13 cellular contexts compared by ENCODE assay signal in genomic region chr2:68468801-68469200, GRCh38. TPM values are rescaled to one million over a fixed set of nuclear protein-coding genes. Genes with fewer than 3 reads are reported as not detected.
A peak's percentile ranks its signal among the peaks of the same experiment; 100 is the strongest.
DNase-seq lines count a peak whose midpoint lies in the region; ATAC-seq and TF ChIP-seq lines count a peak whose summit lies in the region.
"Had no signal": no experiment of that assay in that cellular context is flagged by ENCODE, and none has a peak within 500 bp of the region (broad histone marks: within the 10 kb centered on the region; RNA-seq: fewer than 3 reads in every experiment).

No MANE protein-coding gene starts in this region.

- TF ChIP-seq CTCF in NB4 (IDR thresholded peaks at IDR 0.05; ENCODE audit: low read depth, low read length) = no peak
- TF ChIP-seq CTCF in endodermal cell (conservative IDR thresholded peaks at IDR 0.05) = no peak
- no peak for TF ChIP-seq CTCF in spleen (IDR thresholded peaks at IDR 0.05 in 8 of 11, conservative IDR thresholded peaks at IDR 0.05 in 3 of 11)

- peak overlapping the region; percentile 96 for H3K4me3 Mint-ChIP-seq in activated T-cell treated with anti-CD3 and anti-CD28 coated beads, Interleukin-2, amount 50 U/mL, for 4 hours
- peak overlapping the region; percentile 97 for H3K4me3 Mint-ChIP-seq in endodermal cell
- H3K4me3 Mint-ChIP-seq in stimulated activated effector memory CD8-positive, alpha-beta T cell treated with anti-CD3 and anti-CD28 coated beads, Interleukin-12 subunit alpha, Interleukin-12 subunit beta, amount 100 ng/mL, for 72 hours = peak overlapping the region; percentile 98

- H3K27me3 ChIP-seq in endodermal cell (ENCODE audit: control insufficient read depth, insufficient read depth, low read length, poor library complexity, severe bottlenecking) (no peaks in the 10 kb centered on the region), spleen (replicated peaks in 1 of 7) (no peaks in the 10 kb centered on the region)
- no peaks in the 10 kb centered on the region for H3K27me3 ChIP-seq in effector memory CD4-positive, alpha-beta T cell (replicated peaks; ENCODE audit: control insufficient read depth, insufficient read depth, low read length, poor library complexity, severe bottlenecking)
- H3K27me3 ChIP-seq: pancreas had no signal

- TF ChIP-seq POLR2A in NB4 (IDR thresholded peaks at IDR 0.05; ENCODE audit: extremely low read depth, insufficient read length) (no peak), spleen (IDR thresholded peaks at IDR 0.05) (no peak)

- H3K9me3 Mint-ChIP-seq in activated T-cell treated with anti-CD3 and anti-CD28 coated beads, Interleukin-2, amount 50 U/mL, for 4 hours = no peaks in the 10 kb centered on the region
- H3K9me3 Mint-ChIP-seq in endodermal cell = no peaks in the 10 kb centered on the region
- no peaks in the 10 kb centered on the region for H3K9me3 Mint-ChIP-seq in stimulated activated effector memory CD8-positive, alpha-beta T cell treated with anti-CD3 and anti-CD28 coated beads, Interleukin-12 subunit alpha, Interleukin-12 subunit beta, amount 100 ng/mL, for 72 hours

- H3K9me3 ChIP-seq in endodermal cell (ENCODE audit: control insufficient read depth, low read length) (no peaks in the 10 kb centered on the region), spleen (no peaks in the 10 kb centered on the region)
- no peaks in the 10 kb centered on the region for H3K9me3 ChIP-seq in effector memory CD4-positive, alpha-beta T cell (ENCODE audit: control insufficient read depth, low read length)
- H3K9me3 ChIP-seq: pancreas had no signal

- no peak overlapping the region for H3K9ac ChIP-seq in endodermal cell (ENCODE audit: extremely low read depth, low read length, poor library complexity, severe bottlenecking)

- peaks cover 40% of the 10 kb centered on the region for H3K4me1 Mint-ChIP-seq in activated T-cell treated with anti-CD3 and anti-CD28 coated beads, Interleukin-2, amount 50 U/mL, for 4 hours (ENCODE audit: low read depth)
- peaks cover 38% of the 10 kb centered on the region for H3K4me1 Mint-ChIP-seq in endodermal cell
- H3K4me1 Mint-ChIP-seq in stimulated activated effector memory CD8-positive, alpha-beta T cell treated with anti-CD3 and anti-CD28 coated beads, Interleukin-12 subunit alpha, Interleukin-12 subunit beta, amount 100 ng/mL, for 72 hours = peaks cover 42% of the 10 kb centered on the region

- ATAC-seq in activated T-cell treated with anti-CD3 and anti-CD28 coated beads, Interleukin-2, amount 50 U/mL, for 4 hours = no peak
- ATAC-seq in stimulated activated effector memory CD8-positive, alpha-beta T cell treated with anti-CD3 and anti-CD28 coated beads, Interleukin-12 subunit alpha, Interleukin-12 subunit beta, amount 100 ng/mL, for 72 hours = no peak
- ATAC-seq: Panc1, pancreas had no signal

- no peak overlapping the region for H3K27ac Mint-ChIP-seq in endodermal cell
- peak overlapping the region; percentile 96 for H3K27ac Mint-ChIP-seq in stimulated activated effector memory CD8-positive, alpha-beta T cell treated with anti-CD3 and anti-CD28 coated beads, Interleukin-12 subunit alpha, Interleukin-12 subunit beta, amount 100 ng/mL, for 72 hours

- H3K27ac ChIP-seq in endodermal cell (ENCODE audit: low read depth, low read length) (no peak overlapping the region), spleen (no peak overlapping the region)
- no peak overlapping the region for H3K27ac ChIP-seq in effector memory CD4-positive, alpha-beta T cell (ENCODE audit: insufficient read depth, low read length, poor library complexity, severe bottlenecking)
- H3K27ac ChIP-seq: pancreas, WERI-Rb-1 had no signal

- DNase-seq in activated T-cell treated with anti-CD3 and anti-CD28 coated beads, Interleukin-2, amount 50 U/mL, for 4 hours = no peak
- DNase-seq in activated T-cell treated with anti-CD3 and anti-CD28 coated beads, Interleukin-2, amount 50 U/mL, for 1 hour = no peak
- DNase-seq in NB4 (ENCODE audit: low read depth) (peak; percentile 24), endodermal cell (no peak), spleen (no peak), mucosa of gallbladder (ENCODE audit: low spot score) (no peak)
- DNase-seq in stimulated activated effector memory CD8-positive, alpha-beta T cell treated with anti-CD3 and anti-CD28 coated beads, Interleukin-12 subunit alpha, Interleukin-12 subunit beta, amount 100 ng/mL, for 72 hours (ENCODE audit: low spot score in 2 of 2) = no peak
- DNase-seq in effector memory CD4-positive, alpha-beta T cell = no peak
- DNase-seq: amygdala, NCI-H1417 treated with DMSO at 0.1 percent for 48 hours, pancreas, WERI-Rb-1 had no signal

- intact Hi-C loops in spleen (cut with DNase I; ENCODE audit: low total_unique reads) = loop anchor here (10.0 kb wide), 1 partner anchor 446 kb away; no protein-coding TSS in a partner anchor

- H3K4me1 ChIP-seq in endodermal cell (ENCODE audit: control insufficient read depth, insufficient read depth, low read length) = peaks cover 10% of the 10 kb centered on the region
- peaks cover 27% of the 10 kb centered on the region for H3K4me1 ChIP-seq in effector memory CD4-positive, alpha-beta T cell (ENCODE audit: control insufficient read depth, insufficient read depth, low read length, poor library complexity, severe bottlenecking)
- H3K4me1 ChIP-seq in spleen = peaks cover 13 to 49% (median 25%) of the 10 kb centered on the region in 6 donors

- H3K36me3 Mint-ChIP-seq in activated T-cell treated with anti-CD3 and anti-CD28 coated beads, Interleukin-2, amount 50 U/mL, for 4 hours (ENCODE audit: insufficient read depth) = no peaks in the 10 kb centered on the region
- no peaks in the 10 kb centered on the region for H3K36me3 Mint-ChIP-seq in endodermal cell (ENCODE audit: low read depth)
- H3K36me3 Mint-ChIP-seq in stimulated activated effector memory CD8-positive, alpha-beta T cell treated with anti-CD3 and anti-CD28 coated beads, Interleukin-12 subunit alpha, Interleukin-12 subunit beta, amount 100 ng/mL, for 72 hours = peaks cover 14% of the 10 kb centered on the region

- H3K4me3 ChIP-seq in NB4 (ENCODE audit: low read depth, low read length) (peak overlapping the region; percentile 72), endodermal cell (ENCODE audit: low read length) (peak overlapping the region; percentile 96), spleen (peak overlapping the region in 1 of 8 donors; percentile 94)
- H3K4me3 ChIP-seq in effector memory CD4-positive, alpha-beta T cell (ENCODE audit: insufficient read depth, low read depth, low read length, poor library complexity, severe bottlenecking) = no peak overlapping the region

- 85 to 100% methylated on average over 1 to 2 of the region's 2 CpGs for WGBS in endodermal cell (ENCODE audit: insufficient coverage in 1 of 2, insufficient read length in 1 of 2), 2 experiments
- whole genome bisulfite sequencing in spleen, 5 donors = 82 to 94% (median 88%) methylated on average over 2 of the region's 2 CpGs

- H3K36me3 ChIP-seq in endodermal cell (ENCODE audit: control insufficient read depth, insufficient read depth, low read length) (no peaks in the 10 kb centered on the region), spleen (no peaks in the 10 kb centered on the region)
- H3K36me3 ChIP-seq in effector memory CD4-positive, alpha-beta T cell (ENCODE audit: control insufficient read depth, insufficient read depth, low read length) = no peaks in the 10 kb centered on the region
- H3K36me3 ChIP-seq: pancreas had no signal

- H3K27me3 Mint-ChIP-seq in activated T-cell treated with anti-CD3 and anti-CD28 coated beads, Interleukin-2, amount 50 U/mL, for 4 hours (ENCODE audit: low read depth) = no peaks in the 10 kb centered on the region
- H3K27me3 Mint-ChIP-seq in endodermal cell (ENCODE audit: insufficient read depth) = no peaks in the 10 kb centered on the region

RNA-seq across cellular contexts. Expression of gene APLF, which starts 1.4 kb away (rescaled TPM):
- total RNA-seq in activated T-cell treated with anti-CD3 and anti-CD28 coated beads, Interleukin-2, amount 50 U/mL, for 4 hours = 1 to 10 TPM; 1.3 to 1.6 (median 1.3) TPM
- total RNA-seq in endodermal cell = 1 to 10 TPM; 8.7 to 9.7 TPM
- polyA plus RNA-seq in endodermal cell (2013, experiment 1 of 2) = 3.6 TPM
- 3.9 TPM for polyA plus RNA-seq in endodermal cell (2013, experiment 2 of 2)
- 1 to 10 TPM; 4.1 to 7.2 (median 6.0) TPM for total RNA-seq in spleen
- polyA plus RNA-seq in spleen = 1 to 10 TPM; 1.1 to 1.6 (median 1.5) TPM
- 3.5 TPM for total RNA-seq in mucosa of gallbladder

RNA-seq across cellular contexts. Expression of gene FBXO48, which starts 1.7 kb away (rescaled TPM):
- total RNA-seq in activated T-cell treated with anti-CD3 and anti-CD28 coated beads, Interleukin-2, amount 50 U/mL, for 4 hours = under 1 TPM; 0.43 to 0.87 (median 0.66) TPM
- total RNA-seq in endodermal cell (1 to 10 TPM; 1.3 to 1.5 TPM), spleen (1 to 10 TPM; 1.2 to 2.6 (median 2.3) TPM), mucosa of gallbladder (1.7 TPM)
- 2.2 TPM for polyA plus RNA-seq in endodermal cell (2013, experiment 1 of 2)
- polyA plus RNA-seq in endodermal cell (2013, experiment 2 of 2) = 2.1 TPM
- polyA plus RNA-seq in spleen = under 1 TPM; 0.72 to 0.99 (median 0.79) TPM
